Comparison of ENCODE assay signal across 8 cellular contexts in the genomic region with DNA sequence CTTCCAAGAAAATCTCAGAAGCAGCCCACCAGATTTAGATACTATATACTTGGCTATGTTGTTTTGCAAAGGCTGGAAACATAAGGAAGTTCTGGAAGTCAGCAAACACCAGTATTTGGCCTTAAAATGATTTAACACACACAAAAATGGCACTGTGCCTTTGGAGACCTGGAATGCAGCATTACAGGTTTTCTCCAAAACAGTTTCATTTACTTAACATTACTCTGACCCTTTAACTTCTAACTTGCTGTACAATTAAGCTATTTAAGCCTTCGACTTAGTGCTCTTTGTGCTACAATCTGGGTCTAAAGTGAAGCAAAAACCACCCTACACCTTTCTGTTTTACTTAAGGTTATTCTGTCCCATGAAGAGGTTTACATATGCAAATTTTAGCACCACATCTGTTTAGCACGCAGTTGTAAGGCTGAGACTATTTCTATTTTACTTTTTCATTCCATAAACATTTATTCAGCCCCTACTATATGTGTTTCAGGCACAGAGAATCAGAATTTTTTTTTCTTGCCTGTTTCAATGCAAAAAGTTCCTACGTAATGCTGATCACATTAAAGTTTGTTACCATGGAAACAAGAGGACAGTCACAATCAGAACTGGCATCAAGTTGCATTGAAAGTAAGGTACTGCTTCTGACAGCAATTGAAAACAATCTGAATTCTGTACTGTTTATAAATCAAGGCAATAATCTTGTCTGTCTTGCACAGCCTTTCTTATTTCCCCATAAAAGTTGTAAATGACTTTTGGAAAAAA.
DNase-seq lines count a peak whose midpoint lies in the region; ATAC-seq, FAIRE-seq and TF ChIP-seq lines count a peak whose summit lies in the region.

No MANE protein-coding gene starts in this region.

- no peak overlapping the region for H3K4me3 ChIP-seq in vagina

- H3K9me3 Mint-ChIP-seq in activated naive CD4-positive, alpha-beta T cell treated with anti-CD3 and anti-CD28 coated beads, Interleukin-2, amount 50 U/mL, for 72 hours = peaks cover 10 to 24% of the 10 kb centered on the region in 2 donors

- peaks cover 8 to 46% of the 10 kb centered on the region in 2 donors for H3K36me3 Mint-ChIP-seq in activated naive CD4-positive, alpha-beta T cell treated with anti-CD3 and anti-CD28 coated beads, Interleukin-2, amount 50 U/mL, for 72 hours

- no peak for TF ChIP-seq CTCF in vagina (IDR thresholded peaks at IDR 0.05)
- TF ChIP-seq CTCF in GM10266 (IDR thresholded peaks at IDR 0.05; ENCODE audit: control insufficient read depth, insufficient read depth, low read depth, missing control alignments) = no peak

- no peaks in the 10 kb centered on the region for H3K27me3 ChIP-seq in vagina

- peak overlapping the region; percentile 23 to 62 for H3K27ac Mint-ChIP-seq in activated naive CD4-positive, alpha-beta T cell treated with anti-CD3 and anti-CD28 coated beads, Interleukin-2, amount 50 U/mL, for 72 hours

- FAIRE-seq in HTR-8/SVneo (lab: Jason Lieb, UNC) = no peak

- DNase-seq in activated naive CD4-positive, alpha-beta T cell treated with anti-CD3 and anti-CD28 coated beads, Interleukin-2, amount 50 U/mL, for 72 hours (ENCODE audit: low spot score in 2 of 2) = no peak
- no peak for DNase-seq in activated naive CD4-positive, alpha-beta T cell treated with Interleukin-2 at 50 U/mL for 16 hours
- DNase-seq in NCI-H526 treated with DMSO at 0.1 percent for 48 hours (lab: John Stamatoyannopoulos, UW) (peak; percentile 70), fibroblast of peridontal ligament (ENCODE audit: extremely low read depth) (peak; percentile 69), vagina (ENCODE audit: extremely low spot score in 2 of 2) (no peak), GM10266 (ENCODE audit: extremely low spot score) (no peak), posterior vena cava (ENCODE audit: low spot score) (no peak), HTR-8/SVneo (ENCODE audit: insufficient read length, low spot score) (no peak)

- H3K36me3 ChIP-seq in vagina = no peaks in the 10 kb centered on the region

- peaks cover 24% of the 10 kb centered on the region for H3K4me1 ChIP-seq in vagina

- peak; percentile 48 to 85 for ATAC-seq in activated naive CD4-positive, alpha-beta T cell treated with anti-CD3 and anti-CD28 coated beads, Interleukin-2, amount 50 U/mL, for 72 hours

- H3K27ac ChIP-seq in vagina = peak overlapping the region; percentile 8

- intact Hi-C loops in vagina (cut with DNase I) (no loop called here), posterior vena cava (cut with DNase I) (no loop called here)

- TF ChIP-seq POLR2A in vagina (IDR thresholded peaks at IDR 0.05) = no peak

- H3K9me3 ChIP-seq in vagina = no peaks in the 10 kb centered on the region

Comparison
In these comparisons a context has a peak if more than half of its experiments do, and no peak if none do; other contexts are left out.
1. DNase-seq: peak in NCI-H526 treated with DMSO at 0.1 percent for 48 hours (single experiment) and fibroblast of peridontal ligament (single experiment); none in activated naive CD4-positive, alpha-beta T cell treated with anti-CD3 and anti-CD28 coated beads, Interleukin-2, amount 50 U/mL, for 72 hours (0 of 2), activated naive CD4-positive, alpha-beta T cell treated with Interleukin-2 at 50 U/mL for 16 hours (single experiment), vagina (0 of 2), GM10266 (single experiment), posterior vena cava (single experiment) and HTR-8/SVneo (single experiment).